In genomic region chr21:33937146-33937545, GRCh38 we compare ENCODE assay signal across 14 cellular contexts. TPM values are rescaled to one million over a fixed set of nuclear protein-coding genes. Genes with fewer than 3 reads are reported as not detected.
DNase-seq lines count a peak whose midpoint lies in the region; ATAC-seq and TF ChIP-seq lines count a peak whose summit lies in the region.
"Had no signal": no experiment of that assay in that cellular context is flagged by ENCODE, and none has a peak within 500 bp of the region (broad histone marks: within the 10 kb centered on the region; RNA-seq: fewer than 3 reads in every experiment).

No MANE protein-coding gene starts in this region.

- H3K36me3 ChIP-seq in KOPT-K1 (ENCODE audit: insufficient read depth, low read length) (peaks cover 25% of the 10 kb centered on the region; the same call in 1 of the 2 replicates), neuronal stem cell (replicated peaks in 1 of 2; ENCODE audit: control insufficient read depth in 2 of 2, insufficient read depth in 2 of 2, low read length in 2 of 2) (no peaks in the 10 kb centered on the region)
- H3K36me3 ChIP-seq: right lobe of liver, suprapubic skin had no signal

- H3K4me2 ChIP-seq in neuronal stem cell (ENCODE audit: insufficient read depth, low read length, poor library complexity, severe bottlenecking): no peak overlapping the region

- no peaks in the 10 kb centered on the region for H3K27me3 Mint-ChIP-seq in activated naive CD8-positive, alpha-beta T cell treated with anti-CD3 and anti-CD28 coated beads for 36 hours
- H3K27me3 Mint-ChIP-seq in progenitor cell of endocrine pancreas: no peaks in the 10 kb centered on the region
- H3K27me3 Mint-ChIP-seq: brain had no signal

- no peak overlapping the region for H3K9ac ChIP-seq in neuronal stem cell (ENCODE audit: low read depth, low read length, poor library complexity)

- H3K9me3 ChIP-seq in KOPT-K1 (ENCODE audit: insufficient read depth, low read length, poor library complexity, severe bottlenecking) (no peaks in the 10 kb centered on the region), neuronal stem cell (replicated peaks in 1 of 2; ENCODE audit: control insufficient read depth in 2 of 2, insufficient read depth in 1 of 2, low read depth in 1 of 2, low read length in 2 of 2) (no peaks in the 10 kb centered on the region)
- H3K9me3 ChIP-seq: right lobe of liver, suprapubic skin had no signal

- H3K27me3 ChIP-seq in neuronal stem cell (ENCODE audit: control insufficient read depth in 3 of 3, insufficient read depth in 3 of 3, low read depth in 1 of 3, low read length in 3 of 3): no peaks in the 10 kb centered on the region
- H3K27me3 ChIP-seq: right lobe of liver, suprapubic skin had no signal

- peaks cover 2 to 8% of the 10 kb centered on the region in 2 donors for H3K4me1 ChIP-seq in neuronal stem cell (ENCODE audit: control insufficient read depth in 2 of 2, insufficient read depth in 1 of 2, low read depth in 1 of 2, low read length in 2 of 2)

- no peaks in the 10 kb centered on the region for H3K79me1 ChIP-seq in neuronal stem cell (ENCODE audit: low read depth, low read length)

- H3K23ac ChIP-seq in neuronal stem cell (ENCODE audit: low read depth, low read length, poor library complexity): no peak overlapping the region

- H3K4ac ChIP-seq in neuronal stem cell (ENCODE audit: low read length): no peak overlapping the region

- no peak overlapping the region for H3K18ac ChIP-seq in neuronal stem cell (ENCODE audit: low read length)

- no peak for ATAC-seq in GM18858 (IDR thresholded peaks at IDR 0.05; ENCODE audit: unreplicated experiment)
- ATAC-seq in GM18511 (IDR thresholded peaks at IDR 0.05; ENCODE audit: unreplicated experiment): no peak

- peak overlapping the region; percentile 67 for H3K4me3 Mint-ChIP-seq in activated naive CD8-positive, alpha-beta T cell treated with anti-CD3 and anti-CD28 coated beads for 36 hours
- no peak overlapping the region for H3K4me3 Mint-ChIP-seq in progenitor cell of endocrine pancreas (ENCODE audit: low read depth)
- H3K4me3 Mint-ChIP-seq: brain had no signal

- H3K4me1 Mint-ChIP-seq in activated naive CD8-positive, alpha-beta T cell treated with anti-CD3 and anti-CD28 coated beads for 36 hours: peaks cover 66% of the 10 kb centered on the region
- H3K4me1 Mint-ChIP-seq in progenitor cell of endocrine pancreas (ENCODE audit: low read depth): peaks cover 2% of the 10 kb centered on the region

- peaks cover 39% of the 10 kb centered on the region for H3K36me3 Mint-ChIP-seq in activated naive CD8-positive, alpha-beta T cell treated with anti-CD3 and anti-CD28 coated beads for 36 hours
- H3K36me3 Mint-ChIP-seq in progenitor cell of endocrine pancreas (ENCODE audit: insufficient read depth): peaks cover 11% of the 10 kb centered on the region

- H3K9me3 Mint-ChIP-seq in activated naive CD8-positive, alpha-beta T cell treated with anti-CD3 and anti-CD28 coated beads for 36 hours: peaks cover 3% of the 10 kb centered on the region
- peaks cover 1% of the 10 kb centered on the region for H3K9me3 Mint-ChIP-seq in progenitor cell of endocrine pancreas (ENCODE audit: low read depth)

- no peak overlapping the region for H2BK12ac ChIP-seq in neuronal stem cell (ENCODE audit: low read length)

- H2AK5ac ChIP-seq in neuronal stem cell (ENCODE audit: low read depth, low read length): no peak overlapping the region

- H3K27ac Mint-ChIP-seq in activated naive CD8-positive, alpha-beta T cell treated with anti-CD3 and anti-CD28 coated beads for 36 hours: peak overlapping the region; percentile 99
- peak overlapping the region; percentile 18 for H3K27ac Mint-ChIP-seq in progenitor cell of endocrine pancreas

- DNase-seq in NOMO-1 (lab: John Stamatoyannopoulos, UW; ENCODE audit: unreplicated experiment in 2 of 2) (peak; percentile 19 to 33), NOMO-1 treated with DMSO at 0.1 percent for 48 hours (lab: John Stamatoyannopoulos, UW; ENCODE audit: unreplicated experiment) (no peak), progenitor cell of endocrine pancreas (ENCODE audit: low spot score, unreplicated experiment) (no peak), neuronal stem cell (ENCODE audit: low spot score) (no peak)
- DNase-seq in activated naive CD8-positive, alpha-beta T cell treated with anti-CD3 and anti-CD28 coated beads for 36 hours: no peak
- DNase-seq: 8988T, NCI-H1694, NCI-H524, right lobe of liver had no signal

- no peak overlapping the region for H4K8ac ChIP-seq in neuronal stem cell (ENCODE audit: low read depth, low read length)

- H2BK5ac ChIP-seq in neuronal stem cell (ENCODE audit: low read length): no peak overlapping the region

- H2AFZ ChIP-seq in neuronal stem cell (ENCODE audit: low read length): no peak overlapping the region

- WGBS in neuronal stem cell (ENCODE audit: extremely low coverage in 2 of 2, insufficient read length in 2 of 2, insufficient replicate concordance in 1 of 2), 2 donors: no CpG with 5 or more reads among the region's 4 CpGs

- no peak overlapping the region for H2BK15ac ChIP-seq in neuronal stem cell (ENCODE audit: low read length)

- peak overlapping the region; percentile 82 for H3K27ac ChIP-seq in KOPT-K1 (ENCODE audit: low read depth, low read length, poor library complexity, severe bottlenecking)
- no peak overlapping the region for H3K27ac ChIP-seq in neuronal stem cell (replicated peaks; ENCODE audit: low read length)
- H3K27ac ChIP-seq: right lobe of liver had no signal

- H4K91ac ChIP-seq in neuronal stem cell (ENCODE audit: low read depth, low read length, poor library complexity): no peak overlapping the region

- H3K14ac ChIP-seq in neuronal stem cell (ENCODE audit: low read length): no peak overlapping the region

- H2BK120ac ChIP-seq in neuronal stem cell (ENCODE audit: low read depth, low read length): no peak overlapping the region

- no peak for TF ChIP-seq CTCF in progenitor cell of endocrine pancreas (IDR thresholded peaks at IDR 0.05; ENCODE audit: unreplicated experiment)

- no peak overlapping the region for H3K4me3 ChIP-seq in neuronal stem cell (ENCODE audit: low read length in 2 of 2)
- H3K4me3 ChIP-seq: right lobe of liver, suprapubic skin had no signal

RNA-seq across cellular contexts. Expression of gene ATP5PO, which starts 21.5 kb away (rescaled TPM):
- 100 to 1,000 TPM; 219 to 221 TPM for total RNA-seq in activated naive CD8-positive, alpha-beta T cell treated with anti-CD3 and anti-CD28 coated beads for 36 hours
- total RNA-seq in progenitor cell of endocrine pancreas: 191 and 193 TPM in 2 replicates
- 378 TPM for polyA plus RNA-seq in neuronal stem cell (2013, experiment 1 of 2)
- polyA plus RNA-seq in neuronal stem cell (2013, experiment 2 of 2): 387 TPM

Comparison
In these comparisons a context has a peak if more than half of its experiments do, and no peak if none do; other contexts are left out.
1. DNase-seq: peak in NOMO-1 (2 of 2); none in NOMO-1 treated with DMSO at 0.1 percent for 48 hours (single experiment), activated naive CD8-positive, alpha-beta T cell treated with anti-CD3 and anti-CD28 coated beads for 36 hours (single experiment), progenitor cell of endocrine pancreas (single experiment) and neuronal stem cell (single experiment).